8 cellular contexts compared by ENCODE assay signal in genomic region chr22:18730410-18730809, GRCh38.
DNase-seq lines count a peak whose midpoint lies in the region; ATAC-seq and TF ChIP-seq lines count a peak whose summit lies in the region.
"Not testable (repeated sequence)": the region's sequence is repeated elsewhere in the genome, so short reads cannot be mapped to it uniquely, and the experiment has no call there.

No MANE protein-coding gene starts in this region.

- CTCF ChIA-PET in activated B cell treated with CpG ODN at 0.5 μM for 24 hours (lab: Charles Lee) = not testable (repeated sequence)

- not testable (repeated sequence) for H3K4me3 Mint-ChIP-seq in activated B cell treated with CpG ODN at 0.5 μM for 24 hours

- not testable (repeated sequence) for H3K27me3 ChIP-seq in upper lobe of left lung

- not testable (repeated sequence) for H3K27me3 Mint-ChIP-seq in activated B cell treated with CpG ODN at 0.5 μM for 24 hours

- TF ChIP-seq POLR2A in lower leg skin (IDR thresholded peaks at IDR 0.05); upper lobe of left lung (IDR thresholded peaks at IDR 0.05): not testable (repeated sequence)

- H3K36me3 ChIP-seq in upper lobe of left lung = not testable (repeated sequence)

- H3K4me1 Mint-ChIP-seq in activated B cell treated with CpG ODN at 0.5 μM for 24 hours = not testable (repeated sequence)

- peak; percentile 57 for ATAC-seq in GM19324 (IDR thresholded peaks at IDR 0.05; ENCODE audit: low FRiP score, unreplicated experiment)
- ATAC-seq in HG03280 (IDR thresholded peaks at IDR 0.05; ENCODE audit: unreplicated experiment) = peak; percentile 99
- ATAC-seq in activated B cell treated with CpG ODN at 0.5 μM for 24 hours (ENCODE audit: low read depth) = not testable (repeated sequence)
- peak; percentile 66 to 94 for ATAC-seq in upper lobe of left lung (ENCODE audit: low FRiP score in 2 of 2)

- H3K4me1 ChIP-seq in upper lobe of left lung = not testable (repeated sequence)

- not testable (repeated sequence) for TF ChIP-seq EP300 in upper lobe of left lung (IDR thresholded peaks at IDR 0.05)

- intact Hi-C loops in activated B cell treated with CpG ODN at 0.5 μM for 24 hours (cut with micrococcal nuclease); lower leg skin (cut with DNase I; ENCODE audit: low total_unique reads): not testable (repeated sequence)

- not testable (repeated sequence) for H3K36me3 Mint-ChIP-seq in activated B cell treated with CpG ODN at 0.5 μM for 24 hours (ENCODE audit: low read depth)

- DNase-seq in activated B cell treated with CpG ODN at 0.5 μM for 24 hours (peak; percentile 46), fibroblast of gingiva (ENCODE audit: low read depth) (peak; percentile 87), lower leg skin (ENCODE audit: low spot score in 2 of 2) (peak; percentile 83 to 88), upper lobe of left lung (peak; percentile 12 to 20)
- DNase-seq in activated effector memory CD4-positive, alpha-beta T cell treated with anti-CD3 and anti-CD28 coated beads, Interleukin-2, amount 50 U/mL, for 16 hours = peak; percentile 86
- DNase-seq in stimulated activated CD4-positive, alpha-beta T cell treated with anti-CD3 and anti-CD28 coated beads, Interleukin-12 subunit alpha, Interleukin-12 subunit beta, amount 100 ng/mL, for 4 hours = peak; percentile 38

- not testable (repeated sequence) for H3K9me3 Mint-ChIP-seq in activated B cell treated with CpG ODN at 0.5 μM for 24 hours

- not testable (repeated sequence) for TF ChIP-seq CTCF in activated B cell treated with CpG ODN at 0.5 μM for 24 hours (IDR thresholded peaks at IDR 0.05); lower leg skin (IDR thresholded peaks at IDR 0.05); upper lobe of left lung (IDR thresholded peaks at IDR 0.05)

- peak overlapping the region; percentile 31 for H3K27ac Mint-ChIP-seq in activated B cell treated with CpG ODN at 0.5 μM for 24 hours

- H3K27ac ChIP-seq in upper lobe of left lung = not testable (repeated sequence)

- H3K9me3 ChIP-seq in upper lobe of left lung = not testable (repeated sequence)

- POLR2A ChIA-PET in activated B cell treated with CpG ODN at 0.5 μM for 24 hours (lab: Charles Lee) = not testable (repeated sequence)

- not testable (repeated sequence) for H3K4me3 ChIP-seq in lower leg skin (ENCODE audit: low read depth, poor library complexity, severe bottlenecking); upper lobe of left lung

- 74 to 84% methylated on average over 3 of the region's 3 CpGs for WGBS in lower leg skin, 2 donors
- WGBS in upper lobe of left lung, 2 donors = 79 to 83% methylated on average over 3 of the region's 3 CpGs

Comparison
In these comparisons a context has a peak if more than half of its experiments do, and no peak if none do; other contexts are left out.
1. DNase-seq: peak in every context shown above with its lines; median percentile 87 in fibroblast of gingiva; 86 in activated effector memory CD4-positive, alpha-beta T cell treated with anti-CD3 and anti-CD28 coated beads, Interleukin-2, amount 50 U/mL, for 16 hours; 86 in lower leg skin; 46 in activated B cell treated with CpG ODN at 0.5 μM for 24 hours; 38 in stimulated activated CD4-positive, alpha-beta T cell treated with anti-CD3 and anti-CD28 coated beads, Interleukin-12 subunit alpha, Interleukin-12 subunit beta, amount 100 ng/mL, for 4 hours; 16 in upper lobe of left lung.